In the genomic region with DNA sequence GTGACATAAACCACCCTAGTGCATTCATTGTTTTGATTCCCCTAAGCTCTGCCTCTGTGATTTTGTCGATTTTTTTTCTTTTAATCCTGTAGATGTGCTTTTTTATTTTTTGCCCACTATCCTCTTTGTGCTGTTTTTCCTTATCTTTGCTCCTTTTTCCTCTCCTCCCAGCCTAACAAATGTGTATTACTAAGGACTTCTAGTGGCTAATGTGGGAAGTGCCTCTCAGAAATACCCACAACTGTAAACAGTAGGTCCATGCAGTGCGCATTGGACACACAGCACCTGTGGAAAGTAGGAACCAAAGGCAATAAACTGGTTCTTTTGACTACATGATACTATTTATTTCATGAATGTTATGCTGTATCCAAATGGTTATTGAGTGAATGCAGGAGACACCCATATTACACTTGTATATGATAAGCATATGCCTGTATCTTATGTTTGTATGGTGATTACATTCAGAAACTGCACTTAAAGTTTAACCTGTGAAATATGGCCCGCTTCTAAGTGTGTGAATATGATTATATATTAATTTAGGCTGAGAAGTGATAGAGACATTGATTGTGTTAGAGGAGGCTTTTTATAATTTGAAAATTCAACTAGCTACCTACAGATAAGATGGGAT, we compare ENCODE assay signal across 8 cellular contexts.
DNase-seq lines count a peak whose midpoint lies in the region; TF ChIP-seq lines count a peak whose summit lies in the region.

No MANE protein-coding gene starts in this region.

- WGBS in ovary, 3 donors: 38 to 45% (median 45%) methylated on average over 3 of the region's 3 CpGs

- TF ChIP-seq EP300 in ovary (IDR thresholded peaks at IDR 0.05): no peak

- no peaks in the 10 kb centered on the region for H3K9me3 ChIP-seq in ovary

- H3K4me3 ChIP-seq in fibroblast of villous mesenchyme (ENCODE audit: low read depth, low read length) (no peak overlapping the region), ovary (no peak overlapping the region)

- intact Hi-C loops in ovary (cut with DNase I): loop anchor here in 2 of 4 donors (5.0 to 10.0 kb wide), 2 partner anchors 428 to 430 kb away; partner anchors contain the start of gene DAZL (in 1 of the 2)

- peak; percentile 72 for TF ChIP-seq CTCF in C4-2B (conservative IDR thresholded peaks at IDR 0.05)
- TF ChIP-seq CTCF in fibroblast of villous mesenchyme (IDR thresholded peaks at IDR 0.05; ENCODE audit: insufficient read depth, low read depth, low read length): peak; percentile 72
- peak in 2 of 3 donors; percentile 78 to 83 for TF ChIP-seq CTCF in ovary (IDR thresholded peaks at IDR 0.05)

- H3K36me3 ChIP-seq in ovary: no peaks in the 10 kb centered on the region

- no peak overlapping the region for H3K27ac ChIP-seq in C4-2B
- no peak overlapping the region for H3K27ac ChIP-seq in ovary

- no peaks in the 10 kb centered on the region for H3K27me3 ChIP-seq in ovary

- DNase-seq in H4 (ENCODE audit: low spot score) (peak; percentile 40), RPMI8226 (peak; percentile 12), fibroblast of villous mesenchyme (ENCODE audit: low read depth) (peak; percentile 39), ovary (no peak), mesenteric fat pad (ENCODE audit: low spot score) (no peak)
- no peak for DNase-seq in stimulated activated CD4-positive, alpha-beta T cell treated with anti-CD3 and anti-CD28 coated beads, Interleukin-4, amount 100 ng/mL, for 1 hour
- DNase-seq in activated CD4-positive, alpha-beta T cell treated with anti-CD3 and anti-CD28 coated beads, Interleukin-2, amount 50 U/mL, for 1 hour: no peak

- peaks cover 4% of the 10 kb centered on the region for H3K4me1 ChIP-seq in ovary (ENCODE audit: insufficient read depth)

- no peak for TF ChIP-seq POLR2A in ovary (IDR thresholded peaks at IDR 0.05)

Comparison
In these comparisons a context has a peak if more than half of its experiments do, and no peak if none do; other contexts are left out.
1. DNase-seq: peak in H4 (single experiment), RPMI8226 (single experiment) and fibroblast of villous mesenchyme (single experiment); none in ovary (0 of 5), stimulated activated CD4-positive, alpha-beta T cell treated with anti-CD3 and anti-CD28 coated beads, Interleukin-4, amount 100 ng/mL, for 1 hour (single experiment), activated CD4-positive, alpha-beta T cell treated with anti-CD3 and anti-CD28 coated beads, Interleukin-2, amount 50 U/mL, for 1 hour (single experiment) and mesenteric fat pad (single experiment).
2. Peak in every context shown above with its lines, with median percentiles within 50 percentile points of each other: CTCF ChIP-seq.